Comparison of ENCODE assay signal across 16 cellular contexts in the genomic region with DNA sequence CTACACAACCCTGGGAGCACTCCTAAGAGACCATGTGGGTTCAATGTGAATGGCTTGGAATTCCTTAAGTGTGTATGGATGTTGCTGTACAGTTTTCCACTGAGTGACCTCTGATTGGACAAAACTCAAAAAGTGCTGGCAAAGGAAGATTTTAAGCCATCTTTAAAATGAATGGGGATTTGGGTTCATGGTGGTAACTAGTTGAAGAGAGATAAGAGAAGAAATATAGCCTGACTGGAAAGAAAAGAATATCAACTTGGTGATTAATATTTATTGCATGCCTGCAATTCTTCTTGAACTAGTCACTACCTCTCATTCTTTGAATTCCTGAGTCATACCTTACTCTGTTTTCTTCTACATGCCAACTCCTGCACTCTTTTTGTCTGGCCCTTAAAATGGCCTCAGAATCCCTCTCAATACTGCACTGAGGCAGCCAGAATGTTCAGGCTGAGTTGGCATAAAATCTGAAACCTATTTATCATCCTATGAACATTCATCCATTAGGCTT.
A peak's percentile ranks its signal among the peaks of the same experiment; 100 is the strongest.
DNase-seq lines count a peak whose midpoint lies in the region; ATAC-seq, FAIRE-seq and TF ChIP-seq lines count a peak whose summit lies in the region.
"Had no signal": no experiment of that assay in that cellular context is flagged by ENCODE, and none has a peak within 500 bp of the region (broad histone marks: within the 10 kb centered on the region; RNA-seq: fewer than 3 reads in every experiment).

No MANE protein-coding gene starts in this region.

- no peaks in the 10 kb centered on the region for H3K9me3 Mint-ChIP-seq in activated T-helper 17 cell treated with anti-CD3 and anti-CD28 coated beads, Interleukin-2, amount 50 U/mL, for 72 hours
- H3K9me3 Mint-ChIP-seq: activated CD4-positive, alpha-beta memory T cell treated with anti-CD3 and anti-CD28 coated beads for 36 hours had no signal

- no peak overlapping the region for H3K4me3 ChIP-seq in A549
- H3K4me3 ChIP-seq: gastrocnemius medialis had no signal

- FAIRE-seq in A549 (lab: Jason Lieb, UNC) = no peak
- FAIRE-seq: A204.1, GM19239 had no signal

- no peak for TF ChIP-seq POLR2A in A549 (IDR thresholded peaks at IDR 0.05; ENCODE audit: low read length)

- CTCF ChIA-PET in A549 (lab: Yijun Ruan, JAX) = no interaction called here

- no peaks in the 10 kb centered on the region for H3K27me3 ChIP-seq in foreskin keratinocyte
- H3K27me3 ChIP-seq: gastrocnemius medialis had no signal

- peak overlapping the region; percentile 30 for H3K4me2 ChIP-seq in A549

- TF ChIP-seq CTCF in A549 (IDR thresholded peaks at IDR 0.05) (no peak), foreskin keratinocyte (conservative IDR thresholded peaks at IDR 0.05) (no peak)

- ATAC-seq in A549 (peak in 1 of 2 experiments; percentile 72; a peak in 3 of 6 replicates), foreskin keratinocyte (peak; percentile 78), GM19351 (IDR thresholded peaks at IDR 0.05; ENCODE audit: unreplicated experiment) (no peak)
- ATAC-seq in activated T-helper 17 cell treated with anti-CD3 and anti-CD28 coated beads, Interleukin-2, amount 50 U/mL, for 72 hours (replicated peaks) = peak; percentile 43
- ATAC-seq: gastrocnemius medialis had no signal

- peaks cover 37% of the 10 kb centered on the region for H3K27me3 Mint-ChIP-seq in activated T-helper 17 cell treated with anti-CD3 and anti-CD28 coated beads, Interleukin-2, amount 50 U/mL, for 72 hours
- H3K27me3 Mint-ChIP-seq: type B pancreatic cell had no signal

- no peak for DNase-seq in A549 (ENCODE audit: low read depth in 1 of 2, low spot score in 1 of 2)
- DNase-seq in HT1080 (ENCODE audit: low read depth) = peak; percentile 97
- peak; percentile 87 to 95 for DNase-seq in foreskin keratinocyte
- DNase-seq in stimulated activated CD8-positive, alpha-beta memory T cell treated with anti-CD3 and anti-CD28 coated beads, Interleukin-4, amount 100 ng/mL, for 48 hours = no peak
- no peak for DNase-seq in activated effector memory CD4-positive, alpha-beta T cell treated with anti-CD3 and anti-CD28 coated beads, Interleukin-2, amount 50 U/mL, for 16 hours
- DNase-seq in occipital lobe (lab: John Stamatoyannopoulos, UW) = no peak
- DNase-seq: activated CD4-positive, alpha-beta memory T cell treated with anti-CD3 and anti-CD28 coated beads for 36 hours; gastrocnemius medialis; KBM-7; left cardiac atrium; NCI-H2107 had no signal

- H3K4me3 Mint-ChIP-seq in activated T-helper 17 cell treated with anti-CD3 and anti-CD28 coated beads, Interleukin-2, amount 50 U/mL, for 72 hours = no peak overlapping the region
- H3K4me3 Mint-ChIP-seq: activated CD4-positive, alpha-beta memory T cell treated with anti-CD3 and anti-CD28 coated beads for 36 hours; type B pancreatic cell had no signal

- TF ChIP-seq RAD21 in A549 (conservative IDR thresholded peaks at IDR 0.05 in 1 of 2, IDR thresholded peaks at IDR 0.05 in 1 of 2) = no peak

- POLR2A ChIA-PET in A549 (lab: Yijun Ruan, JAX) = no interaction called here

- no peak for TF ChIP-seq EP300 in A549 (IDR thresholded peaks at IDR 0.05)

- peak overlapping the region; percentile 30 to 75; a peak in 5 of 6 replicates for H3K27ac ChIP-seq in A549
- H3K27ac ChIP-seq in foreskin keratinocyte = no peak overlapping the region
- H3K27ac ChIP-seq: gastrocnemius medialis had no signal

- H3K27ac Mint-ChIP-seq in activated T-helper 17 cell treated with anti-CD3 and anti-CD28 coated beads, Interleukin-2, amount 50 U/mL, for 72 hours = no peak overlapping the region
- H3K27ac Mint-ChIP-seq: activated CD4-positive, alpha-beta memory T cell treated with anti-CD3 and anti-CD28 coated beads for 36 hours; type B pancreatic cell had no signal

- H3K4me1 ChIP-seq in A549 = peaks cover 34% of the 10 kb centered on the region
- peaks cover 50% of the 10 kb centered on the region for H3K4me1 ChIP-seq in foreskin keratinocyte
- H3K4me1 ChIP-seq: gastrocnemius medialis had no signal

- no peaks in the 10 kb centered on the region for H3K36me3 Mint-ChIP-seq in activated T-helper 17 cell treated with anti-CD3 and anti-CD28 coated beads, Interleukin-2, amount 50 U/mL, for 72 hours (ENCODE audit: low read depth)
- H3K36me3 Mint-ChIP-seq: activated CD4-positive, alpha-beta memory T cell treated with anti-CD3 and anti-CD28 coated beads for 36 hours; type B pancreatic cell had no signal

- no peaks in the 10 kb centered on the region for H3K4me1 Mint-ChIP-seq in activated T-helper 17 cell treated with anti-CD3 and anti-CD28 coated beads, Interleukin-2, amount 50 U/mL, for 72 hours

- no peaks in the 10 kb centered on the region for H3K9me3 ChIP-seq in A549
- H3K9me3 ChIP-seq: gastrocnemius medialis had no signal

TF ChIP-seq in A549, 52 proteins besides CTCF, POLR2A, EP300 and RAD21:
- TF ChIP-seq JUNB (IDR thresholded peaks at IDR 0.05) (peak; percentile 72), HOXB13 (CRISPR knock-in tag; IDR thresholded peaks at IDR 0.05; ENCODE audit: low read depth) (no peak), JUN (IDR thresholded peaks at IDR 0.05) (0 out of 5 replicates have a peak, but pooled peaks of 1 of the 2 experiments have one; percentile 44), FOSL2 (IDR thresholded peaks at IDR 0.05) (peak; percentile 56), FOSL2 (CRISPR knock-in tag; IDR thresholded peaks at IDR 0.05) (peak; percentile 71), CHD2 (IDR thresholded peaks at IDR 0.05; ENCODE audit: low read length, partially characterized antibody) (no peak), NPAS2 (CRISPR knock-in tag; IDR thresholded peaks at IDR 0.05; ENCODE audit: borderline replicate concordance) (no peak), MAFK (IDR thresholded peaks at IDR 0.05; ENCODE audit: partially characterized antibody) (peak; percentile 49)
- TF ChIP-seq, protein P1, sequence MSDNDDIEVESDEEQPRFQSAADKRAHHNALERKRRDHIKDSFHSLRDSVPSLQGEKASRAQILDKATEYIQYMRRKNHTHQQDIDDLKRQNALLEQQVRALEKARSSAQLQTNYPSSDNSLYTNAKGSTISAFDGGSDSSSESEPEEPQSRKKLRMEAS (IDR thresholded peaks at IDR 0.05) = 0 out of 2 replicates have a peak, but pooled peaks have one; percentile 18
- TF ChIP-seq, protein P2, sequence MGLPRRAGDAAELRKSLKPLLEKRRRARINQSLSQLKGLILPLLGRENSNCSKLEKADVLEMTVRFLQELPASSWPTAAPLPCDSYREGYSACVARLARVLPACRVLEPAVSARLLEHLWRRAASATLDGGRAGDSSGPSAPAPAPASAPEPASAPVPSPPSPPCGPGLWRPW (IDR thresholded peaks at IDR 0.05) = no peak

Comparison
In these comparisons a context has a peak if more than half of its experiments do, and no peak if none do; other contexts are left out.
1. DNase-seq: peak in HT1080 (single experiment) and foreskin keratinocyte (2 of 2); none in A549 (0 of 2), stimulated activated CD8-positive, alpha-beta memory T cell treated with anti-CD3 and anti-CD28 coated beads, Interleukin-4, amount 100 ng/mL, for 48 hours (single experiment), activated effector memory CD4-positive, alpha-beta T cell treated with anti-CD3 and anti-CD28 coated beads, Interleukin-2, amount 50 U/mL, for 16 hours (single experiment) and occipital lobe (single experiment).